ENCODE assay signal across 9 cellular contexts in the genomic region with DNA sequence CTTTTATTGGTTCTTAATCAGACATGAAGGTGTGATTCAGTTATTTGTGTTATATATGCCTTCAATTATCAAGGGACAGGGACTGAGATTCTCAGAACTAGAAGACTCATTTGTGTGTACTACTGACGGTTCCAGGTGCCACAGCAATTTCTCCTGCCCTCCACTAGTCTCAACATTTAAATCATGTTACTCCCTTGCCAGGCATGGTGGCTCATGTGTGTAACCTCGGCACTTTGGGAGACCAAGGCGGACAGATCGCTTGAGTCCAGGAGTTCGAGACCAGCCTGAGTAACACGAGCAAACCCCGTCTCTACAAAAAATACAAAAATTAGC. TPM values are rescaled to one million over a fixed set of nuclear protein-coding genes. Genes with fewer than 3 reads are reported as not detected.
DNase-seq lines count a peak whose midpoint lies in the region; ATAC-seq and TF ChIP-seq lines count a peak whose summit lies in the region.
"Had no signal": no experiment of that assay in that cellular context is flagged by ENCODE, and none has a peak within 500 bp of the region (broad histone marks: within the 10 kb centered on the region; RNA-seq: fewer than 3 reads in every experiment).

No MANE protein-coding gene starts in this region.

- H3K27me3 ChIP-seq in kidney epithelial cell (ENCODE audit: control insufficient read depth, insufficient read depth, low read length) (no peaks in the 10 kb centered on the region), testis (no peaks in the 10 kb centered on the region)

- no peak for TF ChIP-seq POLR2A in testis (IDR thresholded peaks at IDR 0.05)

- H3K9me3 Mint-ChIP-seq in activated T-cell treated with anti-CD3 and anti-CD28 coated beads, Interleukin-2, amount 50 U/mL, for 24 hours: no peaks in the 10 kb centered on the region
- no peaks in the 10 kb centered on the region for H3K9me3 Mint-ChIP-seq in activated T-helper 17 cell treated with anti-CD3 and anti-CD28 coated beads, Interleukin-2, amount 50 U/mL, for 72 hours

- intact Hi-C loops in testis (cut with DNase I; ENCODE audit: low total_unique reads): no loop called here

- ATAC-seq in activated T-helper 17 cell treated with anti-CD3 and anti-CD28 coated beads, Interleukin-2, amount 50 U/mL, for 72 hours (replicated peaks): no peak
- no peak for ATAC-seq in GM21526 (IDR thresholded peaks at IDR 0.05; ENCODE audit: low FRiP score, unreplicated experiment)

- H3K4me1 Mint-ChIP-seq in activated T-cell treated with anti-CD3 and anti-CD28 coated beads, Interleukin-2, amount 50 U/mL, for 24 hours (ENCODE audit: low read depth): peaks cover 58% of the 10 kb centered on the region
- peaks cover 4% of the 10 kb centered on the region for H3K4me1 Mint-ChIP-seq in activated T-helper 17 cell treated with anti-CD3 and anti-CD28 coated beads, Interleukin-2, amount 50 U/mL, for 72 hours

- no peak for TF ChIP-seq CTCF in kidney epithelial cell (IDR thresholded peaks at IDR 0.05; ENCODE audit: insufficient read depth, low read length, poor library complexity, severe bottlenecking)
- no peak for TF ChIP-seq CTCF in testis (IDR thresholded peaks at IDR 0.05)

- H3K4me3 ChIP-seq in kidney epithelial cell (ENCODE audit: low read depth, low read length) (peak overlapping the region; percentile 83), testis (peak overlapping the region in 1 of 2 donors; percentile 96)

- peaks cover 14% of the 10 kb centered on the region for H3K4me1 ChIP-seq in testis

- H3K36me3 Mint-ChIP-seq in activated T-cell treated with anti-CD3 and anti-CD28 coated beads, Interleukin-2, amount 50 U/mL, for 24 hours (ENCODE audit: low read depth): peaks cover 59% of the 10 kb centered on the region
- H3K36me3 Mint-ChIP-seq in activated T-helper 17 cell treated with anti-CD3 and anti-CD28 coated beads, Interleukin-2, amount 50 U/mL, for 72 hours (ENCODE audit: low read depth): peaks cover 52% of the 10 kb centered on the region

- H3K27ac Mint-ChIP-seq in activated T-cell treated with anti-CD3 and anti-CD28 coated beads, Interleukin-2, amount 50 U/mL, for 24 hours: peak overlapping the region; percentile 100
- peak overlapping the region; percentile 99 for H3K27ac Mint-ChIP-seq in activated T-helper 17 cell treated with anti-CD3 and anti-CD28 coated beads, Interleukin-2, amount 50 U/mL, for 72 hours

- DNase-seq in activated T-cell treated with anti-CD3 and anti-CD28 coated beads, Interleukin-2, amount 50 U/mL, for 24 hours: no peak
- DNase-seq in activated T-cell treated with anti-CD3 and anti-CD28 coated beads for 4 hours (no peak), kidney epithelial cell (ENCODE audit: low read depth) (no peak), testis (no peak), NCI-H187 (lab: John Stamatoyannopoulos, UW) (no peak), DMS114 treated with DMSO at 0.1 percent for 48 hours (lab: John Stamatoyannopoulos, UW; ENCODE audit: unreplicated experiment) (no peak)

- WGBS in testis, 2 donors: 65 to 81% methylated on average over 7 of the region's 7 CpGs

- peak overlapping the region; percentile 76 to 93 for H3K27ac ChIP-seq in testis

- H3K4me3 Mint-ChIP-seq in activated T-cell treated with anti-CD3 and anti-CD28 coated beads, Interleukin-2, amount 50 U/mL, for 24 hours: peak overlapping the region; percentile 91
- peak overlapping the region; percentile 93 for H3K4me3 Mint-ChIP-seq in activated T-helper 17 cell treated with anti-CD3 and anti-CD28 coated beads, Interleukin-2, amount 50 U/mL, for 72 hours

- no peaks in the 10 kb centered on the region for H3K36me3 ChIP-seq in kidney epithelial cell (ENCODE audit: control insufficient read depth, insufficient read depth, low read length)
- H3K36me3 ChIP-seq in testis (ENCODE audit: low read depth, missing control alignments): no peaks in the 10 kb centered on the region

- H3K27me3 Mint-ChIP-seq in activated T-cell treated with anti-CD3 and anti-CD28 coated beads, Interleukin-2, amount 50 U/mL, for 24 hours: no peaks in the 10 kb centered on the region
- no peaks in the 10 kb centered on the region for H3K27me3 Mint-ChIP-seq in activated T-helper 17 cell treated with anti-CD3 and anti-CD28 coated beads, Interleukin-2, amount 50 U/mL, for 72 hours

- no peaks in the 10 kb centered on the region for H3K9me3 ChIP-seq in testis

RNA-seq across cellular contexts. Expression of a gene that starts 1.1 kb away (rescaled TPM):
- 100 to 1,000 TPM; 141 to 217 TPM for total RNA-seq in activated T-helper 17 cell treated with anti-CD3 and anti-CD28 coated beads, Interleukin-2, amount 50 U/mL, for 72 hours
- total RNA-seq in kidney epithelial cell (178 and 225 TPM in 2 replicates), testis (10 to 100 TPM; 72.0 to 84.5 TPM)
- 74.4 TPM for polyA plus RNA-seq in testis (ENCODE audit: insufficient read depth, low read depth, low replicate concordance)

RNA-seq across cellular contexts. Expression of a gene that starts 37.0 kb away (rescaled TPM):
- under 1 TPM in 1 of 2 donors, not detected in 1; 0.26 TPM for total RNA-seq in activated T-helper 17 cell treated with anti-CD3 and anti-CD28 coated beads, Interleukin-2, amount 50 U/mL, for 72 hours
- total RNA-seq in kidney epithelial cell (not detected in 2 replicates), testis (1 to 10 TPM in 1 of 2 donors, under 1 TPM in 1; 0.31 to 1.3 TPM)
- 0.40 TPM for polyA plus RNA-seq in testis (ENCODE audit: insufficient read depth, low read depth, low replicate concordance)

RNA-seq across cellular contexts. Expression of a gene that starts 40.2 kb away (rescaled TPM):
- not detected for total RNA-seq in activated T-helper 17 cell treated with anti-CD3 and anti-CD28 coated beads, Interleukin-2, amount 50 U/mL, for 72 hours
- total RNA-seq in kidney epithelial cell (not detected in 2 replicates), testis (10 to 100 TPM; 16.2 to 17.0 TPM)
- 9.3 TPM for polyA plus RNA-seq in testis (ENCODE audit: insufficient read depth, low read depth, low replicate concordance)
- total RNA-seq: left lobe of liver had no signal

Comparison
In these comparisons a context has a peak if more than half of its experiments do, and no peak if none do; other contexts are left out.
1. RNA of a gene that starts 40.2 kb away (total RNA-seq): 16.2 to 17.0 TPM in testis; not detected in activated T-helper 17 cell treated with anti-CD3 and anti-CD28 coated beads, Interleukin-2, amount 50 U/mL, for 72 hours and not detected in kidney epithelial cell; every median in the first group is over 10 times any median in the second.